In genomic region chr22:22666307-22667091, GRCh38 we compare ENCODE assay signal across 9 cellular contexts. TPM values are rescaled to one million over a fixed set of nuclear protein-coding genes. Genes with fewer than 3 reads are reported as not detected.
DNase-seq lines count a peak whose midpoint lies in the region; ATAC-seq, FAIRE-seq and TF ChIP-seq lines count a peak whose summit lies in the region.
"Had no signal": no experiment of that assay in that cellular context is flagged by ENCODE, and none has a peak within 500 bp of the region (broad histone marks: within the 10 kb centered on the region; RNA-seq: fewer than 3 reads in every experiment).

No MANE protein-coding gene starts in this region.

- no peaks in the 10 kb centered on the region for H3K4me1 Mint-ChIP-seq in activated CD4-positive, alpha-beta T cell treated with anti-CD3 and anti-CD28 coated beads for 36 hours

- H3K27ac Mint-ChIP-seq in activated CD4-positive, alpha-beta T cell treated with anti-CD3 and anti-CD28 coated beads for 36 hours: no peak overlapping the region

- H3K9ac ChIP-seq in Loucy (ENCODE audit: low read depth, low read length, poor library complexity, severe bottlenecking) (no peak overlapping the region), K562 (ENCODE audit: insufficient read depth in 1 of 2, low read depth in 2 of 2, low read length in 2 of 2) (0 out of 4 replicates have a peak overlapping the region, but pooled peaks of 1 of the 2 experiments have one; percentile 0)

- peak; percentile 87 for TF ChIP-seq CTCF in Loucy (conservative IDR thresholded peaks at IDR 0.05; ENCODE audit: low read length)
- TF ChIP-seq CTCF in K562 (IDR thresholded peaks at IDR 0.05 in 2 of 3, conservative IDR thresholded peaks at IDR 0.05 in 1 of 3; ENCODE audit: insufficient read depth in 2 of 3, low read depth in 1 of 3, low read length in 3 of 3): no peak
- TF ChIP-seq CTCF in mucosa of descending colon (IDR thresholded peaks at IDR 0.05): peak; percentile 46
- TF ChIP-seq CTCF in gastroesophageal sphincter (IDR thresholded peaks at IDR 0.05): peak in 2 of 4 experiments; percentile 15 to 47

- intact Hi-C loops in activated CD4-positive, alpha-beta T cell treated with anti-CD3 and anti-CD28 coated beads for 36 hours (cut with DNase I, micrococcal nuclease): no loop called here
- intact Hi-C loops in K562 (cut with micrococcal nuclease): no loop called here
- intact Hi-C loops in mucosa of descending colon (cut with DNase I, micrococcal nuclease): no loop called here

- no peaks in the 10 kb centered on the region for H3K9me3 ChIP-seq in Loucy (ENCODE audit: insufficient read depth, low read depth, low read length)
- H3K9me3 ChIP-seq in K562 (replicated peaks; ENCODE audit: control insufficient read depth, insufficient read depth, low read depth, low read length): no peaks in the 10 kb centered on the region
- H3K9me3 ChIP-seq in mucosa of descending colon: no peaks in the 10 kb centered on the region
- peaks cover 0 to 17% (median 0%) of the 10 kb centered on the region in 3 donors for H3K9me3 ChIP-seq in gastroesophageal sphincter

- H3K79me2 ChIP-seq in Loucy (ENCODE audit: insufficient read depth, low read length) (no peaks in the 10 kb centered on the region), K562 (ENCODE audit: control insufficient read depth, insufficient read depth, low read length) (no peaks in the 10 kb centered on the region)

- CTCF ChIA-PET in activated CD4-positive, alpha-beta T cell treated with anti-CD3 and anti-CD28 coated beads for 36 hours (lab: Charles Lee): interaction anchor here (1.1 to 1.6 kb wide), 5 partner anchors 9 to 123 kb away, joined by 3 to 6 read pairs (median 5); no protein-coding TSS in a partner anchor
- CTCF ChIA-PET in K562 (lab: Yijun Ruan, JAX; ENCODE audit: low intra/inter-chr PET ratio): interaction anchor here (0.8 to 2.7 kb wide), 10 partner anchors 9 to 217 kb away, joined by 3 to 37 read pairs (median 4); no protein-coding TSS in a partner anchor

- H3K27me3 ChIP-seq in Loucy (ENCODE audit: insufficient read depth, low read length, poor library complexity, severe bottlenecking) (no peaks in the 10 kb centered on the region), K562 (ENCODE audit: control insufficient read depth in 2 of 2, insufficient read depth in 2 of 2, low read length in 2 of 2) (peaks cover 2 to 35% of the 10 kb centered on the region in 2 experiments; a peak in 4 of 5 replicates), gastroesophageal sphincter (peaks cover 30% of the 10 kb centered on the region)

- no peak for TF ChIP-seq POLR2A in K562 (conservative IDR thresholded peaks at IDR 0.05)
- no peak for TF ChIP-seq POLR2A in gastroesophageal sphincter (IDR thresholded peaks at IDR 0.05)

- 2% methylated on average over 7 of the region's 7 CpGs for WGBS in K562 (ENCODE audit: insufficient coverage, low coverage, missing lambda C conversion rate)
- WGBS in gastroesophageal sphincter (ENCODE audit: low coverage in 1 of 2), 2 donors: 30 to 100% methylated on average over 1 to 2 of the region's 7 CpGs

- H2AFZ ChIP-seq in Loucy (ENCODE audit: low read length) (no peak overlapping the region), K562 (ENCODE audit: low read depth, low read length) (no peak overlapping the region)

- no peak for TF ChIP-seq RAD21 in K562 (CRISPR knock-in tag; conservative IDR thresholded peaks at IDR 0.05 in 1 of 2, IDR thresholded peaks at IDR 0.05 in 1 of 2)

- no peak overlapping the region for H3K4me2 ChIP-seq in Loucy (ENCODE audit: low read depth, low read length, poor library complexity, severe bottlenecking)
- H3K4me2 ChIP-seq in K562 (ENCODE audit: insufficient read depth, low read length): no peak overlapping the region

- H3K27me3 Mint-ChIP-seq in activated CD4-positive, alpha-beta T cell treated with anti-CD3 and anti-CD28 coated beads for 36 hours: no peaks in the 10 kb centered on the region

- H3K4me1 ChIP-seq in Loucy (ENCODE audit: insufficient read depth, low read length, poor library complexity, severe bottlenecking) (peaks cover 19% of the 10 kb centered on the region), K562 (replicated peaks in 1 of 2; ENCODE audit: control insufficient read depth in 2 of 2, insufficient read depth in 2 of 2, low read length in 2 of 2) (no peaks in the 10 kb centered on the region), mucosa of descending colon (ENCODE audit: low read depth) (no peaks in the 10 kb centered on the region), gastroesophageal sphincter (no peaks in the 10 kb centered on the region)

- in situ Hi-C loops in K562 (cut with MboI): no loop called here

- peak; percentile 82 for FAIRE-seq in K562 (lab: Jason Lieb, UNC)

- TF ChIP-seq EP300 in K562 (IDR thresholded peaks at IDR 0.05; ENCODE audit: low read length): no peak
- no peak for TF ChIP-seq EP300 in gastroesophageal sphincter (IDR thresholded peaks at IDR 0.05)

- DNase-seq in activated CD4-positive, alpha-beta T cell treated with anti-CD3 and anti-CD28 coated beads for 36 hours: peak; percentile 55
- no peak for DNase-seq in activated CD4-positive, alpha-beta T cell treated with anti-CD3 and anti-CD28 coated beads, Interleukin-2, amount 50 U/mL, for 4 hours
- DNase-seq in K562 (ENCODE audit: extremely low read depth in 1 of 4, low spot score in 3 of 4) (peak; percentile 82 to 90 (median 84)), mucosa of descending colon (peak in 2 of 3 donors; percentile 56 to 57)

- H4K20me1 ChIP-seq in Loucy (ENCODE audit: insufficient read depth, low read length, poor library complexity, severe bottlenecking): no peaks in the 10 kb centered on the region
- peaks cover 23% of the 10 kb centered on the region for H4K20me1 ChIP-seq in K562 (replicated peaks; ENCODE audit: control insufficient read depth, insufficient read depth, low read length)

- no peaks in the 10 kb centered on the region for H3K9me2 ChIP-seq in Loucy (replicated peaks; ENCODE audit: low read depth, low read length)

- H3K4me3 ChIP-seq in Loucy (ENCODE audit: low read length, poor library complexity, severe bottlenecking) (no peak overlapping the region), K562 (no peak overlapping the region), mucosa of descending colon (no peak overlapping the region), gastroesophageal sphincter (no peak overlapping the region)
- H3K4me3 ChIP-seq: skin epidermis had no signal

- H3K36me3 ChIP-seq in Loucy (ENCODE audit: insufficient read depth, low read length) (no peaks in the 10 kb centered on the region), K562 (ENCODE audit: control insufficient read depth, insufficient read depth, low read length) (no peaks in the 10 kb centered on the region), mucosa of descending colon (ENCODE audit: low read depth) (no peaks in the 10 kb centered on the region), gastroesophageal sphincter (no peaks in the 10 kb centered on the region)

- no peak overlapping the region for H3K27ac ChIP-seq in K562 (ENCODE audit: extremely low read depth, low read depth, low read length)
- no peak overlapping the region for H3K27ac ChIP-seq in gastroesophageal sphincter
- H3K27ac ChIP-seq: skin epidermis had no signal

- no peak overlapping the region for H3K4me3 Mint-ChIP-seq in activated CD4-positive, alpha-beta T cell treated with anti-CD3 and anti-CD28 coated beads for 36 hours

- H3K9me1 ChIP-seq in K562 (ENCODE audit: control insufficient read depth, insufficient read depth, low read length): peaks cover 1% of the 10 kb centered on the region

- POLR2A ChIA-PET in activated CD4-positive, alpha-beta T cell treated with anti-CD3 and anti-CD28 coated beads for 36 hours (lab: Charles Lee): no interaction called here
- POLR2A ChIA-PET in K562 (lab: Yijun Ruan, JAX): interaction anchor here (0.5 to 4.1 kb wide), 33 partner anchors 9 to 1048 kb away, joined by 3 to 39 read pairs (median 5); partner anchors contain the start of genes PRAME and ZNF280A

- peaks cover 6% of the 10 kb centered on the region for H3K9me3 Mint-ChIP-seq in activated CD4-positive, alpha-beta T cell treated with anti-CD3 and anti-CD28 coated beads for 36 hours (ENCODE audit: low read depth)

- BruUV-seq in K562 (replicated peaks; lab: Mats Ljungman, UMichigan): no TSS peak

- no peaks in the 10 kb centered on the region for H3K36me3 Mint-ChIP-seq in activated CD4-positive, alpha-beta T cell treated with anti-CD3 and anti-CD28 coated beads for 36 hours (ENCODE audit: low read depth)

- no peaks in the 10 kb centered on the region; the same call in 1 of the 2 replicates for H3F3A ChIP-seq in Loucy (ENCODE audit: low read depth)

- peak; percentile 69 for ATAC-seq in activated CD4-positive, alpha-beta T cell treated with anti-CD3 and anti-CD28 coated beads for 36 hours
- ATAC-seq in K562 (peak; percentile 93), mucosa of descending colon (peak; percentile 80), HG02678 (IDR thresholded peaks at IDR 0.05; ENCODE audit: unreplicated experiment) (no peak), GM21526 (IDR thresholded peaks at IDR 0.05; ENCODE audit: low FRiP score, unreplicated experiment) (no peak), gastroesophageal sphincter (no peak)

TF ChIP-seq in K562, 482 proteins besides CTCF, POLR2A, EP300 and RAD21 (continues in another document):
- TF ChIP-seq ZNF511 (CRISPR knock-in tag; IDR thresholded peaks at IDR 0.05): no peak

RNA-seq across cellular contexts. Expression of gene GGTLC2, which starts 22.1 kb away (rescaled TPM):
- not detected for total RNA-seq in activated CD4-positive, alpha-beta T cell treated with anti-CD3 and anti-CD28 coated beads for 36 hours
- not detected in 2 replicates for total RNA-seq in K562 (2011; cell fraction: chromatin; rRNA removed; ENCODE audit: low replicate concordance)
- total RNA-seq in K562 (2011; cell fraction: nucleolus; rRNA removed): not detected in 2 replicates
- total RNA-seq in K562 (2011; cell fraction: nucleoplasm; rRNA removed): not detected in 2 replicates
- total RNA-seq in K562 (2014; rRNA removed) (not detected in 2 replicates), K562 (2014; rRNA removed; fragmentation: Illumina TruSeq; extraction: Trizol) (not detected in 2 replicates), K562 (2015; rRNA removed; fragmentation: Illumina TruSeq; extraction: Trizol) (not detected in 2 replicates), K562 (2021) (not detected in 2 replicates), mucosa of descending colon (not detected), gastroesophageal sphincter (not detected)
- polyA plus RNA-seq in K562 (2011; rRNA removed) (not detected in 2 replicates), K562 (2014; fragmentation: Illumina TruSeq; extraction: Trizol) (not detected in 2 replicates), K562 (2014; fragmentation: Nextera tagmentation; extraction: Ambion mirVana) (not detected), K562 (2014; rRNA removed) (not detected in 2 replicates)
- not detected in 2 replicates for polyA plus RNA-seq in K562 (2011; cell fraction: cytosol; rRNA removed)
- polyA plus RNA-seq in K562 (2011; cell fraction: nucleus; rRNA removed): not detected in 2 replicates
- polyA plus RNA-seq in K562 (2012): not detected in 2 replicates
- polyA minus RNA-seq in K562 (2011; rRNA and poly(A)+ RNA removed): not detected in 2 replicates
- not detected in 2 replicates for polyA minus RNA-seq in K562 (2011; cell fraction: cytosol; rRNA and poly(A)+ RNA removed)
- not detected in 2 replicates for polyA minus RNA-seq in K562 (2011; cell fraction: nucleus; rRNA and poly(A)+ RNA removed)

Comparison
In these comparisons a context has a peak if more than half of its experiments do, and no peak if none do; other contexts are left out.
1. DNase-seq: peak in activated CD4-positive, alpha-beta T cell treated with anti-CD3 and anti-CD28 coated beads for 36 hours (single experiment), K562 (4 of 4) and mucosa of descending colon (2 of 3); none in activated CD4-positive, alpha-beta T cell treated with anti-CD3 and anti-CD28 coated beads, Interleukin-2, amount 50 U/mL, for 4 hours (0 of 2).
2. ATAC-seq: peak in activated CD4-positive, alpha-beta T cell treated with anti-CD3 and anti-CD28 coated beads for 36 hours (single experiment), K562 (single experiment) and mucosa of descending colon (single experiment); none in HG02678 (single experiment), GM21526 (single experiment) and gastroesophageal sphincter (single experiment).
3. CTCF ChIP-seq: peak in Loucy (single experiment) and mucosa of descending colon (single experiment); none in K562 (0 of 3).